Comparison of ENCODE assay signal across 26 cellular contexts in genomic region chr2:68579689-68580088, GRCh38.
DNase-seq lines count a peak whose midpoint lies in the region; ATAC-seq, FAIRE-seq and TF ChIP-seq lines count a peak whose summit lies in the region.
"Had no signal": no experiment of that assay in that cellular context is flagged by ENCODE, and none has a peak within 500 bp of the region (broad histone marks: within the 10 kb centered on the region; RNA-seq: fewer than 3 reads in every experiment).

No MANE protein-coding gene starts in this region.

- TF ChIP-seq CTCF in fibroblast of pulmonary artery (IDR thresholded peaks at IDR 0.05; ENCODE audit: low read length, missing control alignments) (no peak), GM20000 (IDR thresholded peaks at IDR 0.05; ENCODE audit: extremely low read depth, missing control alignments) (no peak)

- DNase-seq in GM18507 (ENCODE audit: extremely low spot score, insufficient read length, low read depth) (no peak), amniotic epithelial cell (ENCODE audit: low read depth) (peak; percentile 30), fibroblast of pulmonary artery (ENCODE audit: low read depth) (peak; percentile 26), NOMO-1 treated with DMSO at 0.1 percent for 48 hours (lab: John Stamatoyannopoulos, UW; ENCODE audit: unreplicated experiment) (no peak), GM20000 (ENCODE audit: low spot score) (no peak)
- DNase-seq: 8988T; ACHN; BE2C; C1 segment of cervical spinal cord; CD4-positive, alpha-beta memory T cell; CD4-positive, CD25-positive, alpha-beta regulatory T cell; CD8-positive, alpha-beta memory T cell; COR-L47; DMS 273 treated with DMSO at 0.1 percent for 48 hours; DMS153; DMS53; DMS79; DND-41; EL; GDM1 had no signal

- H3K4me3 ChIP-seq in fibroblast of pulmonary artery (replicated peaks; ENCODE audit: low read depth, low read length), result no peak overlapping the region
- H3K4me3 ChIP-seq: BLaER1, GM12878 had no signal

- peak; percentile 12 for FAIRE-seq in GM18507 (lab: Jason Lieb, UNC)
- FAIRE-seq: A204.1, GM12878, GM12892, GM19239 had no signal

- no peak for ATAC-seq in esophagus mucosa
- ATAC-seq: GM12878 had no signal

Comparison
In these comparisons a context has a peak if more than half of its experiments do, and no peak if none do; other contexts are left out.
1. DNase-seq: peak in amniotic epithelial cell (single experiment) and fibroblast of pulmonary artery (single experiment); none in GM18507 (single experiment), NOMO-1 treated with DMSO at 0.1 percent for 48 hours (single experiment) and GM20000 (single experiment).